8 cellular contexts compared by ENCODE assay signal in the genomic region with DNA sequence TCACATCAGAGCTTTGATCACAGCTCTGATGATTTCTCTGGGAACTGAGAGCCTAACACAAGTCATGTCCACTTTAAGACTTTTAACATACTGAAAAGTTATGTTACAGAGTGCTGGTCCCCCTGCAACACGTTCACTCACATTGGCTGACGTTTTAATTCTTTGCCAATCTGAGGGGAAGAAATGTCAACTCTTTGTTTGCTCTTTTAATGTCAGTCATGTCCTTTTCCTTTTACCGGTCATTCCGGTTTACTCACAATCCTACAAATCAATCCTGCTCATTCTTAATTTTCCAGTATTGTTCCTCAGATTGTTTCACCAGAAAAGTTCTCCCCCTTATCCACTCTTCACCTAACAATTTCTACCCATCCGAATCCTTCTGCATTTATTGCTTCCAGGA. TPM values are rescaled to one million over a fixed set of nuclear protein-coding genes. Genes with fewer than 3 reads are reported as not detected.
DNase-seq lines count a peak whose midpoint lies in the region; ATAC-seq, FAIRE-seq and TF ChIP-seq lines count a peak whose summit lies in the region.

No MANE protein-coding gene starts in this region.

- TF ChIP-seq CTCF in A549 (IDR thresholded peaks at IDR 0.05), result no peak
- no peak for TF ChIP-seq CTCF in HFFc6 (IDR thresholded peaks at IDR 0.05)
- TF ChIP-seq CTCF in brain (conservative IDR thresholded peaks at IDR 0.05), result no peak

- peak overlapping the region; percentile 88 for H3K27ac ChIP-seq in A549

- peaks cover 55% of the 10 kb centered on the region for H3K4me1 ChIP-seq in A549
- peaks cover 40% of the 10 kb centered on the region for H3K4me1 ChIP-seq in mucosa of stomach (ENCODE audit: control insufficient read depth, insufficient read depth, low read length)

- peak overlapping the region; percentile 97 for H3K4me2 ChIP-seq in A549

- ATAC-seq in A549 (no peak), GM19397 (IDR thresholded peaks at IDR 0.05; ENCODE audit: unreplicated experiment) (no peak), HG03097 (IDR thresholded peaks at IDR 0.05; ENCODE audit: low FRiP score, unreplicated experiment) (no peak), GM21367 (IDR thresholded peaks at IDR 0.05; ENCODE audit: unreplicated experiment) (no peak)

- H3K9me3 ChIP-seq in A549, result no peaks in the 10 kb centered on the region
- H3K9me3 ChIP-seq in mucosa of stomach (ENCODE audit: control insufficient read depth, low read length), result no peaks in the 10 kb centered on the region

- TF ChIP-seq EP300 in A549 (IDR thresholded peaks at IDR 0.05), result no peak

- peak overlapping the region; percentile 94 for H3K9ac ChIP-seq in mucosa of stomach (ENCODE audit: low read length)

- H3K27me3 Mint-ChIP-seq in HFFc6 (ENCODE audit: insufficient read depth) (no peaks in the 10 kb centered on the region; the same call in 1 of the 2 replicates), brain (peaks cover 9% of the 10 kb centered on the region)

- H3K4me3 Mint-ChIP-seq in HFFc6 (peak overlapping the region; percentile 99), brain (peak overlapping the region; percentile 98 to 100 (median 99))

- no peaks in the 10 kb centered on the region for H3K36me3 ChIP-seq in mucosa of stomach (ENCODE audit: control insufficient read depth, insufficient read depth, low read length)

- no peaks in the 10 kb centered on the region for H3K27me3 ChIP-seq in mucosa of stomach (ENCODE audit: control insufficient read depth, insufficient read depth, low read length)

- no peak for TF ChIP-seq POLR2A in A549 (IDR thresholded peaks at IDR 0.05; ENCODE audit: low read length)

- peaks cover 57% of the 10 kb centered on the region for H3K4me1 Mint-ChIP-seq in HFFc6 (ENCODE audit: low read depth)
- peaks cover 71% of the 10 kb centered on the region for H3K4me1 Mint-ChIP-seq in brain

- H3K36me3 Mint-ChIP-seq in HFFc6 (ENCODE audit: low read depth), result no peaks in the 10 kb centered on the region
- peaks cover 2% of the 10 kb centered on the region for H3K36me3 Mint-ChIP-seq in brain

- H3K4me3 ChIP-seq in A549 (peak overlapping the region; percentile 99), mucosa of stomach (ENCODE audit: low read length) (peak overlapping the region; percentile 3)

- no peak for DNase-seq in A549 (ENCODE audit: low read depth in 1 of 2, low spot score in 1 of 2)
- no peak for DNase-seq in HFFc6
- no peak for DNase-seq in HPDE6-E6E7 (ENCODE audit: extremely low spot score)

- WGBS in A549 (ENCODE audit: missing lambda C conversion rate), result 8% methylated on average over 5 of the region's 5 CpGs

- POLR2A ChIA-PET in A549 (lab: Yijun Ruan, JAX), result no interaction called here

- H3K27ac Mint-ChIP-seq in HFFc6, result peak overlapping the region; percentile 94
- H3K27ac Mint-ChIP-seq in brain, result peak overlapping the region; percentile 96 to 99 (median 98)

- H3K9me3 Mint-ChIP-seq in HFFc6, result no peaks in the 10 kb centered on the region
- H3K9me3 Mint-ChIP-seq in brain, result no peaks in the 10 kb centered on the region

- no peak for TF ChIP-seq RAD21 in A549 (conservative IDR thresholded peaks at IDR 0.05 in 1 of 2, IDR thresholded peaks at IDR 0.05 in 1 of 2)

- CTCF ChIA-PET in A549 (lab: Yijun Ruan, JAX), result interaction anchor here (0.7 kb wide), 1 partner anchor 702 kb away, joined by 3 read pairs; no protein-coding TSS in a partner anchor

- FAIRE-seq in A549 (lab: Jason Lieb, UNC), result no peak

TF ChIP-seq in A549, 52 proteins besides CTCF, POLR2A, EP300 and RAD21:
- TF ChIP-seq NPAS2 (CRISPR knock-in tag; IDR thresholded peaks at IDR 0.05; ENCODE audit: borderline replicate concordance) (no peak), FOSL2 (IDR thresholded peaks at IDR 0.05) (no peak), FOSL2 (CRISPR knock-in tag; IDR thresholded peaks at IDR 0.05) (no peak), EHMT2 (IDR thresholded peaks at IDR 0.05; ENCODE audit: low read depth) (no peak), HDAC2 (IDR thresholded peaks at IDR 0.05) (no peak), TP53 (CRISPR knock-in tag; IDR thresholded peaks at IDR 0.05) (no peak), EHF (CRISPR knock-in tag; IDR thresholded peaks at IDR 0.05) (no peak), CHD2 (IDR thresholded peaks at IDR 0.05; ENCODE audit: low read length, partially characterized antibody) (no peak), MYC (IDR thresholded peaks at IDR 0.05; ENCODE audit: borderline replicate concordance, low read length) (no peak), JUN (IDR thresholded peaks at IDR 0.05) (no peak), MAFK (IDR thresholded peaks at IDR 0.05; ENCODE audit: partially characterized antibody) (no peak), HEYL (CRISPR knock-in tag; IDR thresholded peaks at IDR 0.05) (no peak), CEBPB (IDR thresholded peaks at IDR 0.05) (no peak)

RNA-seq across cellular contexts. Expression of gene CD46, which starts 1.0 kb away (rescaled TPM):
- polyA plus RNA-seq in A549 (2011; rRNA removed) (216 and 239 TPM in 2 replicates), A549 (2017; fragmentation: RNase III; extraction: RNeasy Plus Mini Kit Qiagen cat#74134 plus additional on column Dnase treatment) (123 to 146 TPM (median 142 TPM) in 3 replicates), brain (ENCODE audit: insufficient read depth, low read depth, low replicate concordance) (29.0 TPM)
- polyA plus RNA-seq in A549 (2012; cell fraction: cytosol; rRNA removed), result 32.5 and 34.4 TPM in 2 replicates
- polyA plus RNA-seq in A549 (2012; cell fraction: nucleus; rRNA removed), result 50.0 and 81.6 TPM in 2 replicates
- polyA minus RNA-seq in A549 (2011; rRNA and poly(A)+ RNA removed), result 41.1 and 41.2 TPM in 2 replicates
- total RNA-seq in HFFc6 (2021; fragmentation: NEBNext Ultra II Directional; extraction: Animal tissue kit (Norgen Biotek cat#: 25700)), result 100 to 1,000 TPM; 134 to 152 (median 142) TPM
